8 cellular contexts compared by ENCODE assay signal in genomic region chr2:20617892-20618467, GRCh38. TPM values are rescaled to one million over a fixed set of nuclear protein-coding genes. Genes with fewer than 3 reads are reported as not detected.
DNase-seq lines count a peak whose midpoint lies in the region; TF ChIP-seq lines count a peak whose summit lies in the region.

No MANE protein-coding gene starts in this region.

- intact Hi-C loops in PC-9 (cut with micrococcal nuclease; ENCODE audit: unreplicated experiment): loop anchor here (1.0 to 5.0 kb wide), 2 partner anchors 16 to 121 kb away; no protein-coding TSS in a partner anchor
- intact Hi-C loops in tibial artery (cut with DNase I; ENCODE audit: low total_unique reads): loop anchor here (2.0 to 5.0 kb wide), 2 partner anchors 17 to 166 kb away; no protein-coding TSS in a partner anchor

- POLR2A ChIA-PET in PC-9 (lab: Charles Lee; ENCODE audit: unreplicated experiment): interaction anchor here (0.6 to 1.2 kb wide), 5 partner anchors 25 to 171 kb away, joined by 3 to 15 read pairs (median 5); partner anchors contain the start of gene RHOB

- H3K9me3 ChIP-seq in PC-9 (ENCODE audit: insufficient read depth, low read depth) (no peaks in the 10 kb centered on the region), duodenal mucosa (ENCODE audit: control insufficient read depth in 1 of 2, low read length in 2 of 2) (no peaks in the 10 kb centered on the region), tibial artery (no peaks in the 10 kb centered on the region)

- peak overlapping the region in 1 of 2 donors; percentile 54 for H3K9ac ChIP-seq in duodenal mucosa (ENCODE audit: low read depth in 1 of 2, low read length in 2 of 2)

- H2AFZ ChIP-seq in PC-9: no peak overlapping the region

- no peaks in the 10 kb centered on the region for H3K27me3 ChIP-seq in PC-9 (ENCODE audit: insufficient read depth, low read depth)
- H3K27me3 ChIP-seq in duodenal mucosa (ENCODE audit: control insufficient read depth in 1 of 2, insufficient read depth in 2 of 2, low read length in 2 of 2): no peaks in the 10 kb centered on the region
- H3K27me3 ChIP-seq in tibial artery: no peaks in the 10 kb centered on the region

- TF ChIP-seq CTCF in PC-9 (conservative IDR thresholded peaks at IDR 0.05): peak; percentile 47; the same call in 1 of the 2 replicates
- peak; percentile 77 to 83 for TF ChIP-seq CTCF in tibial artery (IDR thresholded peaks at IDR 0.05)

- H4K20me1 ChIP-seq in PC-9 (ENCODE audit: insufficient read depth): no peaks in the 10 kb centered on the region

- DNase-seq in NCI-H2227 (lab: John Stamatoyannopoulos, UW; ENCODE audit: unreplicated experiment): peak; percentile 50
- DNase-seq in NCI-H2227 treated with DMSO at 0.1 percent for 48 hours (lab: John Stamatoyannopoulos, UW): no peak
- peak; percentile 92 to 95 for DNase-seq in PC-9
- DNase-seq in lung microvascular endothelial cell (ENCODE audit: low read depth in 2 of 2): peak; percentile 95 to 99
- peak; percentile 99 to 100 for DNase-seq in tibial artery
- DNase-seq in activated CD4-positive, alpha-beta T cell treated with anti-CD3 and anti-CD28 coated beads, Interleukin-2, amount 50 U/mL, for 48 hours: no peak
- no peak for DNase-seq in stimulated activated CD4-positive, alpha-beta T cell treated with anti-CD3 and anti-CD28 coated beads, Interleukin-4, amount 100 ng/mL, for 24 hours

- no peak overlapping the region for H3K4me3 ChIP-seq in PC-9
- H3K4me3 ChIP-seq in duodenal mucosa (ENCODE audit: low read depth in 1 of 2, low read length in 2 of 2): no peak overlapping the region
- H3K4me3 ChIP-seq in tibial artery: peak overlapping the region; percentile 1 to 2

- no TSS peak for BruUV-seq in PC-9 (replicated peaks; lab: Mats Ljungman, UMichigan)

- peaks cover 60% of the 10 kb centered on the region for H3K4me1 ChIP-seq in PC-9 (replicated peaks; ENCODE audit: insufficient read depth)
- peaks cover 41 to 43% of the 10 kb centered on the region in 2 donors for H3K4me1 ChIP-seq in duodenal mucosa (ENCODE audit: control insufficient read depth in 1 of 2, insufficient read depth in 2 of 2, low read length in 2 of 2)
- peaks cover 16 to 81% (median 74%) of the 10 kb centered on the region in 4 donors for H3K4me1 ChIP-seq in tibial artery

- H3K27ac ChIP-seq in PC-9 (peak overlapping the region; percentile 72), duodenal mucosa (ENCODE audit: low read depth, low read length) (peak overlapping the region; percentile 85), tibial artery (peak overlapping the region; percentile 97 to 99)

- H3K36me3 ChIP-seq in PC-9 (ENCODE audit: low read depth) (no peaks in the 10 kb centered on the region), duodenal mucosa (ENCODE audit: control insufficient read depth in 1 of 2, insufficient read depth in 2 of 2, low read length in 2 of 2) (peaks cover 2 to 19% of the 10 kb centered on the region in 2 donors), tibial artery (peaks cover 26 to 33% (median 33%) of the 10 kb centered on the region in 3 donors)

- H3K79me2 ChIP-seq in PC-9 (ENCODE audit: low read depth): no peaks in the 10 kb centered on the region

- peaks cover 17% of the 10 kb centered on the region for H3F3A ChIP-seq in PC-9 (ENCODE audit: insufficient read depth, low read depth)

- CTCF ChIA-PET in PC-9 (lab: Charles Lee): interaction anchor here (0.6 to 1.0 kb wide), 3 partner anchors 16 to 171 kb away, joined by 3 to 18 read pairs (median 5); partner anchors contain the start of gene RHOB

- no peaks in the 10 kb centered on the region for H3K9me2 ChIP-seq in PC-9 (ENCODE audit: insufficient read depth)

- H3K4me2 ChIP-seq in PC-9: peak overlapping the region; percentile 51

RNA-seq across cellular contexts. Expression of gene HS1BP3, which starts 32.9 kb away (rescaled TPM):
- total RNA-seq in PC-9 (2021): 16.2 and 18.0 TPM in 2 replicates
- 17.9 and 21.8 TPM in 2 replicates for total RNA-seq in lung microvascular endothelial cell

RNA-seq across cellular contexts. Expression of gene GDF7, which starts 49.0 kb away (rescaled TPM):
- 0.04 TPM in 1 of 2 replicates, not detected in the other for total RNA-seq in PC-9 (2021)
- 2.8 and 19.6 TPM in 2 replicates for total RNA-seq in lung microvascular endothelial cell

Comparison
In these comparisons a context has a peak if more than half of its experiments do, and no peak if none do; other contexts are left out.
1. DNase-seq: peak in NCI-H2227 (single experiment), PC-9 (2 of 2), lung microvascular endothelial cell (2 of 2) and tibial artery (2 of 2); none in NCI-H2227 treated with DMSO at 0.1 percent for 48 hours (single experiment), activated CD4-positive, alpha-beta T cell treated with anti-CD3 and anti-CD28 coated beads, Interleukin-2, amount 50 U/mL, for 48 hours (0 of 2) and stimulated activated CD4-positive, alpha-beta T cell treated with anti-CD3 and anti-CD28 coated beads, Interleukin-4, amount 100 ng/mL, for 24 hours (single experiment).
2. H3K4me3 ChIP-seq: peak in tibial artery (2 of 2); none in PC-9 (single experiment) and duodenal mucosa (0 of 2).
3. Peak in every context shown above with its lines, with median percentiles within 50 percentile points of each other: H3K27ac ChIP-seq.